In the genomic region with DNA sequence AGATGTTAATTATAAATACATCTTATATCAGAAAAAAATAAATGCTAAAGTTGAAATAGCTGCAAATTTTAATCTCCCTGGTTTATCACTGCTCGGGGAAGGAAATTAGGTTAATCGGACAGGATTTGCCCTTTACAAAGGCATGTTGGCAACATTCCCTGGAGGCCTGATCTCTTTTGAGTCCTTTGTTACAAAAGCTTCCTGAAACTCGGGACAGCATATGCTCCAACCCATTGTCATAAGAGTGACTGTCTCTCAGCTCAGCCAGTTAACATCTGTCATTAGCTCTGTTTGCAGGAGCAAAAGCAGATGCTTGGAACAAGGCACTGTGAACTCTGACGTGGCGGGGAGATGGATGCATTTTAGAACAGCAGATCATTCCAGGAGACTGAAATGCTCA, we compare ENCODE assay signal across 12 cellular contexts.
DNase-seq lines count a peak whose midpoint lies in the region; ATAC-seq and TF ChIP-seq lines count a peak whose summit lies in the region.
"Had no signal": no experiment of that assay in that cellular context is flagged by ENCODE, and none has a peak within 500 bp of the region (broad histone marks: within the 10 kb centered on the region; RNA-seq: fewer than 3 reads in every experiment).

No MANE protein-coding gene starts in this region.

- POLR2A ChIA-PET in GM10248 (lab: Yijun Ruan, JAX) = no interaction called here

- H3K36me3 Mint-ChIP-seq in glutamatergic neuron (ENCODE audit: unreplicated experiment) = no peaks in the 10 kb centered on the region
- no peaks in the 10 kb centered on the region for H3K36me3 Mint-ChIP-seq in type B pancreatic cell
- no peaks in the 10 kb centered on the region for H3K36me3 Mint-ChIP-seq in stimulated activated effector memory CD8-positive, alpha-beta T cell treated with anti-CD3 and anti-CD28 coated beads, Interleukin-12 subunit alpha, Interleukin-12 subunit beta, amount 100 ng/mL, for 72 hours
- H3K36me3 Mint-ChIP-seq: naive thymus-derived CD8-positive, alpha-beta T cell had no signal

- CTCF ChIA-PET in GM10248 (lab: Yijun Ruan, JAX) = no interaction called here

- H3K4me1 Mint-ChIP-seq in glutamatergic neuron (ENCODE audit: low read depth, unreplicated experiment) (peaks cover 48% of the 10 kb centered on the region), type B pancreatic cell (ENCODE audit: unreplicated experiment) (peaks cover 41% of the 10 kb centered on the region)
- H3K4me1 Mint-ChIP-seq in stimulated activated effector memory CD8-positive, alpha-beta T cell treated with anti-CD3 and anti-CD28 coated beads, Interleukin-12 subunit alpha, Interleukin-12 subunit beta, amount 100 ng/mL, for 72 hours = no peaks in the 10 kb centered on the region
- H3K4me1 Mint-ChIP-seq: activated CD4-positive, alpha-beta T cell treated with anti-CD3 and anti-CD28 coated beads, Interleukin-2, amount 10 ng/mL, durations not matched to agents 7 days and 5 days; naive thymus-derived CD8-positive, alpha-beta T cell had no signal

- DNase-seq in NCI-H748 (lab: John Stamatoyannopoulos, UW; ENCODE audit: unreplicated experiment) (peak; percentile 38), NCI-H748 treated with DMSO at 0.1 percent for 48 hours (lab: John Stamatoyannopoulos, UW) (no peak), SK-N-DZ (ENCODE audit: low spot score) (peak; percentile 27), glutamatergic neuron (peak; percentile 57), type B pancreatic cell (ENCODE audit: extremely low spot score, unreplicated experiment) (no peak), GM10248 (ENCODE audit: extremely low spot score) (no peak)
- no peak for DNase-seq in stimulated activated effector memory CD8-positive, alpha-beta T cell treated with anti-CD3 and anti-CD28 coated beads, Interleukin-12 subunit alpha, Interleukin-12 subunit beta, amount 100 ng/mL, for 72 hours (ENCODE audit: low spot score in 2 of 2)
- DNase-seq: activated CD4-positive, alpha-beta T cell treated with anti-CD3 and anti-CD28 coated beads, Interleukin-2, amount 10 ng/mL, durations not matched to agents 7 days and 5 days; naive thymus-derived CD8-positive, alpha-beta T cell; upper lobe of left lung had no signal

- ATAC-seq in GM21515 (IDR thresholded peaks at IDR 0.05; ENCODE audit: unreplicated experiment) = no peak
- no peak for ATAC-seq in stimulated activated effector memory CD8-positive, alpha-beta T cell treated with anti-CD3 and anti-CD28 coated beads, Interleukin-12 subunit alpha, Interleukin-12 subunit beta, amount 100 ng/mL, for 72 hours
- ATAC-seq: gastroesophageal sphincter; naive thymus-derived CD8-positive, alpha-beta T cell had no signal

- H3K27ac Mint-ChIP-seq in glutamatergic neuron (ENCODE audit: unreplicated experiment) (peak overlapping the region; percentile 90), type B pancreatic cell (peak overlapping the region; percentile 10)
- H3K27ac Mint-ChIP-seq in stimulated activated effector memory CD8-positive, alpha-beta T cell treated with anti-CD3 and anti-CD28 coated beads, Interleukin-12 subunit alpha, Interleukin-12 subunit beta, amount 100 ng/mL, for 72 hours = no peak overlapping the region
- H3K27ac Mint-ChIP-seq: activated CD4-positive, alpha-beta T cell treated with anti-CD3 and anti-CD28 coated beads, Interleukin-2, amount 10 ng/mL, durations not matched to agents 7 days and 5 days; naive thymus-derived CD8-positive, alpha-beta T cell had no signal

- H3K9me3 Mint-ChIP-seq in glutamatergic neuron (ENCODE audit: unreplicated experiment) (peaks cover 19% of the 10 kb centered on the region), type B pancreatic cell (no peaks in the 10 kb centered on the region)
- peaks cover 4% of the 10 kb centered on the region for H3K9me3 Mint-ChIP-seq in stimulated activated effector memory CD8-positive, alpha-beta T cell treated with anti-CD3 and anti-CD28 coated beads, Interleukin-12 subunit alpha, Interleukin-12 subunit beta, amount 100 ng/mL, for 72 hours
- H3K9me3 Mint-ChIP-seq: activated CD4-positive, alpha-beta T cell treated with anti-CD3 and anti-CD28 coated beads, Interleukin-2, amount 10 ng/mL, durations not matched to agents 7 days and 5 days had no signal

- H3K27me3 Mint-ChIP-seq in glutamatergic neuron (ENCODE audit: unreplicated experiment) (peaks cover 12% of the 10 kb centered on the region), type B pancreatic cell (no peaks in the 10 kb centered on the region)
- H3K27me3 Mint-ChIP-seq: activated CD4-positive, alpha-beta T cell treated with anti-CD3 and anti-CD28 coated beads, Interleukin-2, amount 10 ng/mL, durations not matched to agents 7 days and 5 days had no signal

- no peak for TF ChIP-seq CTCF in glutamatergic neuron (IDR thresholded peaks at IDR 0.05; ENCODE audit: partially characterized antibody, unreplicated experiment)
- TF ChIP-seq CTCF in type B pancreatic cell (conservative IDR thresholded peaks at IDR 0.05) = no peak
- TF ChIP-seq CTCF in GM10248 (IDR thresholded peaks at IDR 0.05; ENCODE audit: control extremely low read depth, extremely low read depth, low read depth, missing control alignments) = no peak

- H3K4me3 Mint-ChIP-seq in glutamatergic neuron (ENCODE audit: unreplicated experiment) (peak overlapping the region; percentile 56), type B pancreatic cell (no peak overlapping the region)
- H3K4me3 Mint-ChIP-seq in stimulated activated effector memory CD8-positive, alpha-beta T cell treated with anti-CD3 and anti-CD28 coated beads, Interleukin-12 subunit alpha, Interleukin-12 subunit beta, amount 100 ng/mL, for 72 hours = no peak overlapping the region
- H3K4me3 Mint-ChIP-seq: activated CD4-positive, alpha-beta T cell treated with anti-CD3 and anti-CD28 coated beads, Interleukin-2, amount 10 ng/mL, durations not matched to agents 7 days and 5 days; naive thymus-derived CD8-positive, alpha-beta T cell had no signal

Comparison
In these comparisons a context has a peak if more than half of its experiments do, and no peak if none do; other contexts are left out.
1. DNase-seq: peak in NCI-H748 (single experiment), SK-N-DZ (single experiment) and glutamatergic neuron (single experiment); none in NCI-H748 treated with DMSO at 0.1 percent for 48 hours (single experiment), type B pancreatic cell (single experiment), GM10248 (single experiment) and stimulated activated effector memory CD8-positive, alpha-beta T cell treated with anti-CD3 and anti-CD28 coated beads, Interleukin-12 subunit alpha, Interleukin-12 subunit beta, amount 100 ng/mL, for 72 hours (0 of 2).